Comparison of ENCODE assay signal across 11 cellular contexts in the genomic region with DNA sequence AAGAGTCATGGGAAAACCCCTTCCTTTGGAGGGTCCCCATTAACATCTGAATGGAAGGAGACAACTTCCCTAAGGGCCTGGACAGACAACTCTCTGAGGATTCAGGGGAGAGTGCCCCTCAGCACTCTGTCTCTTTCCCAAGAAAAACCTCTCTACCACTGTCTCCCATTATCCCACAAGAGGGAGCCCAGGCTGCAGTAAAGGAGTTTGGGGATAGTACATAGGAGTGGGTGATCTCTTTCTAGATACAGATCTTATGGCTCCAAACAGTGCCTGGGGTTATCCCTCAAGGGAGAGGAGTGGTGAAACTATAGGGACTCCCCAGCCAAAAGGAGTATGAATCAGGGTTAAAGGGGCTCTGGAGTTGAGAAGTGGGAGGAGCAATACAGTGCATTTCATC. TPM values are rescaled to one million over a fixed set of nuclear protein-coding genes. Genes with fewer than 3 reads are reported as not detected.
DNase-seq lines count a peak whose midpoint lies in the region; ATAC-seq and TF ChIP-seq lines count a peak whose summit lies in the region.
"Had no signal": no experiment of that assay in that cellular context is flagged by ENCODE, and none has a peak within 500 bp of the region (broad histone marks: within the 10 kb centered on the region; RNA-seq: fewer than 3 reads in every experiment).

No MANE protein-coding gene starts in this region.

- H3K4me1 ChIP-seq in A673 (ENCODE audit: insufficient read depth, low read length, poor library complexity, severe bottlenecking) (peaks cover 5% of the 10 kb centered on the region), iPS-20b (ENCODE audit: insufficient read depth, low read length) (peaks cover 37% of the 10 kb centered on the region)

- H3K27me3 ChIP-seq in A673 (replicated peaks; ENCODE audit: insufficient read depth, low read depth, low read length, poor library complexity), result peaks cover 10% of the 10 kb centered on the region
- peaks cover 49% of the 10 kb centered on the region for H3K27me3 ChIP-seq in iPS-20b (ENCODE audit: insufficient read depth, low read length)

- POLR2A ChIA-PET in A673 (lab: Charles Lee; ENCODE audit: low non-redundant PET), result no interaction called here

- H3K9me3 ChIP-seq in A673 (ENCODE audit: low read depth, low read length, poor library complexity, severe bottlenecking) (no peaks in the 10 kb centered on the region), iPS-20b (ENCODE audit: insufficient read depth, low read depth, low read length) (no peaks in the 10 kb centered on the region)

- CTCF ChIA-PET in A673 (lab: Charles Lee), result no interaction called here

- peak; percentile 43; the same call in 1 of the 2 replicates for TF ChIP-seq CTCF in A673 (conservative IDR thresholded peaks at IDR 0.05; ENCODE audit: low read depth, low read length)
- TF ChIP-seq CTCF in GM20000 (IDR thresholded peaks at IDR 0.05; ENCODE audit: extremely low read depth, missing control alignments), result no peak
- TF ChIP-seq CTCF in WI38 (IDR thresholded peaks at IDR 0.05; ENCODE audit: low read depth, low read length), result peak; percentile 40; the same call in 1 of the 2 replicates

- ATAC-seq in GM21529 (IDR thresholded peaks at IDR 0.05; ENCODE audit: unreplicated experiment), result no peak

- DNase-seq in A673 (ENCODE audit: low spot score) (no peak), GM20000 (ENCODE audit: low spot score) (peak; percentile 33), AG08395 (ENCODE audit: low spot score) (no peak), activated gamma-delta T cell (lab: John Stamatoyannopoulos, UW) (no peak), OCI-M2 (lab: John Stamatoyannopoulos, UW; ENCODE audit: unreplicated experiment) (no peak)
- DNase-seq: NCI-H510A had no signal

- H3K27ac ChIP-seq in A673 (ENCODE audit: low read depth, low read length, poor library complexity, severe bottlenecking) (no peak overlapping the region), iPS-20b (ENCODE audit: low read length) (no peak overlapping the region)

- H3K36me3 ChIP-seq in A673 (ENCODE audit: insufficient read depth, low read length, poor library complexity, severe bottlenecking) (no peaks in the 10 kb centered on the region), iPS-20b (ENCODE audit: insufficient read depth, low read depth, low read length) (no peaks in the 10 kb centered on the region)

- intact Hi-C loops in A673 (cut with micrococcal nuclease; ENCODE audit: unreplicated experiment), result no loop called here

- H3K4me3 ChIP-seq in A673 (ENCODE audit: low read depth, low read length, poor library complexity, severe bottlenecking) (no peak overlapping the region), WI38 (ENCODE audit: low read depth, low read length) (no peak overlapping the region), iPS-20b (ENCODE audit: low read length) (peak overlapping the region; percentile 23; the same call in 1 of the 2 replicates)

- H3K9ac ChIP-seq in iPS-20b (ENCODE audit: low read depth, low read length), result no peak overlapping the region

- BruUV-seq in A673 (replicated peaks; lab: Mats Ljungman, UMichigan), result no TSS peak

RNA-seq across cellular contexts. Expression of gene WNT10B, which starts 6.1 kb away (rescaled TPM):
- 0.17 and 0.50 TPM in 2 replicates for total RNA-seq in A673 (2021)
- total RNA-seq: endothelial cell of umbilical vein had no signal

RNA-seq across cellular contexts. Expression of gene ARF3, which starts 8.2 kb away (rescaled TPM):
- total RNA-seq in A673 (2021), result 183 and 196 TPM in 2 replicates

RNA-seq across cellular contexts. Expression of gene WNT1, which starts 12.7 kb away (rescaled TPM):
- total RNA-seq in A673 (2021), result not detected in 2 replicates
- total RNA-seq: endothelial cell of umbilical vein, temporal lobe had no signal

RNA-seq across cellular contexts. Expression of gene DDN, which starts 33.7 kb away (rescaled TPM):
- 2.7 and 2.9 TPM in 2 replicates for total RNA-seq in A673 (2021)

RNA-seq across cellular contexts. Expression of gene FKBP11, which starts 40.2 kb away (rescaled TPM):
- 31.8 and 32.5 TPM in 2 replicates for total RNA-seq in A673 (2021)
